ENCODE assay signal across 1 cellular context in the genomic region with DNA sequence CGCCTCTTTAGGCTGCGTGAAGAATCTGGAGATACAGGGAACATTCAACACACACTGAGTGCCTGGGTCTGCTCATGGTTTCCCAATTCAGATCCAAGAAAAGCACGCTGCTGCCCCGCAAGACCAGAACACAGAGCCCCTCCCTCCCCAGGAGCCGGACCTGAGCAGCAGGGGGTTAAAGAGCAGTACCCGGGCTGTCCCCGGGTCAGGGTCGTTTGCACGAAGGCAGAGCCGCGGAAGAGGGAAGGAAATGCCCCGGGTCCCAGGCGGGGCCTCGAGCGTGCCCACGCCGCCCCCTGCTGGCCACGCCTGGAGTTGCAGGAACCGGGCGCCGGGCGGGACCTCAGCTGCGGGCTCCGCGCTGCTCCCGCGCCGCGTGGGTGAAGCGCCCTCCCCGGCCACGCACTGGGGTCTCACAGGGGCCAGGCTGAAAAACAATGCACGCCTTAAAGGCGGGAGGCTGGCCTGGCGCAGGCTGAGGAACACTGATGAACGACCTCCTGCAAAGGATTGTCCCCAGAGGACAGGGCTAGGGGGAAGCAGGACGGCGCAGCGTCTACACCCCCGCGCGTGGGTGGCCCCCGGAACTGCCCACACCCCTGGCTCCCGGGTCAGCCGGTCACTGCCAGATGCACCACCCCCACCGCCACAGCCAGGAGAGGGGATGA.
A peak's percentile ranks its signal among the peaks of the same experiment; 100 is the strongest.
TF ChIP-seq lines count a peak whose summit lies in the region.

No MANE protein-coding gene starts in this region.

TF ChIP-seq in K562, 482 proteins besides CTCF, POLR2A, EP300 and RAD21 (continued from another document and continues in another):
- TF ChIP-seq, protein P1, sequence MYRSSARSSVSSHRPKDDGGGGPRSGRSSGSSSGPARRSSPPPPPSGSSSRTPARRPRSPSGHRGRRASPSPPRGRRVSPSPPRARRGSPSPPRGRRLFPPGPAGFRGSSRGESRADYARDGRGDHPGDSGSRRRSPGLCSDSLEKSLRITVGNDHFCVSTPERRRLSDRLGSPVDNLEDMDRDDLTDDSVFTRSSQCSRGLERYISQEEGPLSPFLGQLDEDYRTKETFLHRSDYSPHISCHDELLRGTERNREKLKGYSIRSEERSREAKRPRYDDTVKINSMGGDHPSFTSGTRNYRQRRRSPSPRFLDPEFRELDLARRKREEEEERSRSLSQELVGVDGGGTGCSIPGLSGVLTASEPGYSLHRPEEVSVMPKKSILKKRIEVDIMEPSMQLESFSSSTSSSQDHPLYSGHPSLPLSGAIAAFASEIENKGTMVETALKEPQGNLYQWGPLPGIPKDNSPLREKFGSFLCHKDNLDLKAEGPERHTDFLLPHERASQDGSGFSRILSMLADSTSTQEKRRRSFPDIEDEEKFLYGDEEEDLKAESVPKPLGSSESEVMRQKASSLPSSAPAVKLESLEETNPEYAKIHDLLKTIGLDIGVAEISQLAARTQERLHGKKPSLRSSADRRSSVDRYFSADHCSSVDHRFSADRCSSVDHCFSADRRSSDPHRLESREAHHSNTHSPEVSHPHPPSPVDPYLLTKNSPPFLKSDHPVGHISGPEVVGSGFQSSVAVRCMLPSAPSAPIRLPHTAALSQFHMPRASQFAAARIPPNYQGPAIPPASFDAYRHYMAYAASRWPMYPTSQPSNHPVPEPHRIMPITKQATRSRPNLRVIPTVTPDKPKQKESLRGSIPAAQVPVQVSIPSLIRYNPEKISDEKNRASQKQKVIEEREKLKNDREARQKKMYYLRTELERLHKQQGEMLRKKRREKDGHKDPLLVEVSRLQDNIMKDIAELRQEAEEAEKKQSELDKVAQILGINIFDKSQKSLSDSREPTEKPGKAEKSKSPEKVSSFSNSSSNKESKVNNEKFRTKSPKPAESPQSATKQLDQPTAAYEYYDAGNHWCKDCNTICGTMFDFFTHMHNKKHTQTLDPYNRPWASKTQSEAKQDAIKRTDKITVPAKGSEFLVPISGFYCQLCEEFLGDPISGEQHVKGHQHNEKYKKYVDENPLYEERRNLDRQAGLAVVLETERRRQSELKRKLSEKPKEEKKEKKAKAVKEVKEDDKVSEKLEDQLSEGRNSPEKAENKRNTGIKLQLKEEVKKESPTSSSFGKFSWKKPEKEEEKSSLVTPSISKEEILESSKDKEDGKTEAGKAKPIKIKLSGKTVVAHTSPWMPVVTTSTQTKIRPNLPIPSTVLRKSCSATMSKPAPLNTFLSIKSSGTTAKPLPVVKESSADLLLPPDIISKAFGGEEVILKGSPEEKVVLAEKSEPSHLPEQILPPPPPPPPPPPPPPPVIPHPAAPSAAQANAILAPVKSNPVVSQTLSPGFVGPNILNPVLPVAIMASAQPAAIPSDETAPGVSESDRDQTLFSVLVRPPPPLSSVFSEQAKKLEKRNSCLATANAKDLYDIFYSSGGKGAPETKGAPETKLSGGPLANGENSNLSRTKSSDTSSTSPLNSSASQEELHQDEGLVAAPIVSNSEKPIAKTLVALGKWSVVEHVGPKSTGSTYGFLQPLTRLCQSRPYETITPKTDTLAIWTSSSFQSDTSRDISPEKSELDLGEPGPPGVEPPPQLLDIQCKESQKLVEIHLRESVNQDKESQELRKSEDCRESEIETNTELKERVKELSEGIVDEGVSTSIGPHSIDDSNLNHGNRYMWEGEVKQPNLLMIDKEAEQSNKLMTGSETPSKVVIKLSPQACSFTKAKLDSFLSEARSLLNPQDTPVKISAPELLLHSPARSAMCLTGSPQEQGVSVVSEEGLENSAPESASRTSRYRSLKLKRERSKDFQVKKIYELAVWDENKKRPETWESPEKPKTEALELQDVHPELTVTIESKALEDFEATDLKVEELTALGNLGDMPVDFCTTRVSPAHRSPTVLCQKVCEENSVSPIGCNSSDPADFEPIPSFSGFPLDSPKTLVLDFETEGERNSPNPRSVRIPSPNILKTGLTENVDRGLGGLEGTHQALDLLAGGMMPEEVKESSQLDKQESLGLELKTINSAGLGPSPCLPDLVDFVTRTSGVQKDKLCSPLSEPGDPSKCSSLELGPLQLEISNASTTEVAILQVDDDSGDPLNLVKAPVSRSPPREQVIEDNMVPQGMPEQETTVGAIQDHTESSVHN (IDR thresholded peaks at IDR 0.05; ENCODE audit: borderline replicate concordance in 1 of 2, low read depth in 1 of 2) = no peak
- peak in 1 of 2 experiments; percentile 39; a peak in 1 of 4 replicates for TF ChIP-seq MAZ (CRISPR knock-in tag; conservative IDR thresholded peaks at IDR 0.05 in 1 of 2, IDR thresholded peaks at IDR 0.05 in 1 of 2)
- peak in 1 of 2 experiments; percentile 45; a peak in 1 of 4 replicates for TF ChIP-seq RCOR1 (IDR thresholded peaks at IDR 0.05; ENCODE audit: borderline replicate concordance in 1 of 2, low read depth in 2 of 2, low read length in 2 of 2)
- TF ChIP-seq, protein P2, sequence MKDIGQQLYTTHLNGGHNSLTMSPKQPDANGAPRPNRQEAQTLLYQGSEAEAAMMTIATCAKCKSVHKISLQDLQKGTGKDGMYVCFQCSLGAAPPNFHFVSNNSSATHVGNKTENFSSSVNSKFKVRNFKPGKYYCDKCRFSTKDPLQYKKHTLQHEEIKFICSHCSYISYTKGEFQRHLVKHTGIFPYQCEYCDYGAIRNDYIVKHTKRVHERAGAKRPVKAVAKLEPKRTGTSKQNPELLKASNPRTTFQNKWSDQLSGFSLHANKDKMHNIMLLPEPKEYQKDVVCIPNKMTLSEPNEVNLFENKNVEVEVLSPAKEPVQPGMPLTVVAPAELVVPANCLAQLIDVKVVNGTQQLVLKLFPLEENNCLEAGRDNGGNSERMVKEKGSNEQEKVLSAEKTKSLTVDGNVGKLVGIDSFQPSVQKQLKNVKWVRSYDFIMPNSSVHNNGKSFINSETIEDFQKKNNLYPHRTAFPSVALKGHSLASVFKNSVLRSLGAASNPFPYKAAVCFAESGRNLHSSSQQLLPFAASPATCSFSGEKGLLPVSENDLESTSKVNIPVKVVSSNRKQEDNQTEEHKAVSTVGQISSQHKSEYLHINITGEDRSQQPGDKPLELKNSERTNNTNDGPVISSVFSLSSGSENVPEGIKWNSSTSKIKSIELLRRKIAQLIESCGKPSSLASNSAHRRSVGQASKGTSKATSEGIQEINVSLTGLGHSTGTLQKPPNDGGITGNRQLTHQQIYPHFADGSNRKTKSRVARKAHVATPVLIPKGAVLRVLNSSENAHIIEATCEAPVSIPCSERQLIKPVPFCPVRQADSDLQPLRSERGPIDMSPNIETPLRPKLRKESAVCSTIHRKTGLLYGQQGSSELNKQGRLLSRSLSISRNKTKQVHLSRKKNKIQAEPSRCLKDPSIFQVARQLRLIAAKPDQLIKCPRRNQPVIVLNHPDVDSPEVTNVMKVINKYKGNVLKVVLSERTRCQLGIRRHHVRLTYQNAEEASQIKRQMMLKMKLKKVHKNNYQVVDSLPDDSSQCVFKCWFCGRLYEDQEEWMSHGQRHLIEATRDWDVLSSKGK (CRISPR knock-in tag; IDR thresholded peaks at IDR 0.05) = no peak
- no peak for TF ChIP-seq MTA2 (IDR thresholded peaks at IDR 0.05; ENCODE audit: low read depth)
- TF ChIP-seq, protein P3, sequence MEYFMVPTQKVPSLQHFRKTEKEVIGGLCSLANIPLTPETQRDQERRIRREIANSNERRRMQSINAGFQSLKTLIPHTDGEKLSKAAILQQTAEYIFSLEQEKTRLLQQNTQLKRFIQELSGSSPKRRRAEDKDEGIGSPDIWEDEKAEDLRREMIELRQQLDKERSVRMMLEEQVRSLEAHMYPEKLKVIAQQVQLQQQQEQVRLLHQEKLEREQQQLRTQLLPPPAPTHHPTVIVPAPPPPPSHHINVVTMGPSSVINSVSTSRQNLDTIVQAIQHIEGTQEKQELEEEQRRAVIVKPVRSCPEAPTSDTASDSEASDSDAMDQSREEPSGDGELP (CRISPR knock-in tag; IDR thresholded peaks at IDR 0.05; ENCODE audit: borderline replicate concordance) = peak; percentile 44; the same call in 1 of the 2 replicates
- TF ChIP-seq, protein P4, sequence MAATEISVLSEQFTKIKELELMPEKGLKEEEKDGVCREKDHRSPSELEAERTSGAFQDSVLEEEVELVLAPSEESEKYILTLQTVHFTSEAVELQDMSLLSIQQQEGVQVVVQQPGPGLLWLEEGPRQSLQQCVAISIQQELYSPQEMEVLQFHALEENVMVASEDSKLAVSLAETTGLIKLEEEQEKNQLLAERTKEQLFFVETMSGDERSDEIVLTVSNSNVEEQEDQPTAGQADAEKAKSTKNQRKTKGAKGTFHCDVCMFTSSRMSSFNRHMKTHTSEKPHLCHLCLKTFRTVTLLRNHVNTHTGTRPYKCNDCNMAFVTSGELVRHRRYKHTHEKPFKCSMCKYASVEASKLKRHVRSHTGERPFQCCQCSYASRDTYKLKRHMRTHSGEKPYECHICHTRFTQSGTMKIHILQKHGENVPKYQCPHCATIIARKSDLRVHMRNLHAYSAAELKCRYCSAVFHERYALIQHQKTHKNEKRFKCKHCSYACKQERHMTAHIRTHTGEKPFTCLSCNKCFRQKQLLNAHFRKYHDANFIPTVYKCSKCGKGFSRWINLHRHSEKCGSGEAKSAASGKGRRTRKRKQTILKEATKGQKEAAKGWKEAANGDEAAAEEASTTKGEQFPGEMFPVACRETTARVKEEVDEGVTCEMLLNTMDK (IDR thresholded peaks at IDR 0.05; ENCODE audit: borderline replicate concordance, insufficient read depth, low read depth, low read length, poor library complexity, severe bottlenecking) = peak; percentile 36
- no peak for TF ChIP-seq HIVEP1 (CRISPR knock-in tag; IDR thresholded peaks at IDR 0.05)
- peak; percentile 63; the same call in 1 of the 2 replicates for TF ChIP-seq XRCC5 (IDR thresholded peaks at IDR 0.05; ENCODE audit: low read depth, low read length)
- 0 out of 4 replicates have a peak, but pooled peaks have one; percentile 10 to 23 for TF ChIP-seq NRF1 (conservative IDR thresholded peaks at IDR 0.05 in 1 of 2, IDR thresholded peaks at IDR 0.05 in 1 of 2)
- TF ChIP-seq SMC3 (conservative IDR thresholded peaks at IDR 0.05; ENCODE audit: insufficient read depth, low read depth, low read length) = peak; percentile 75
- TF ChIP-seq, protein P5, sequence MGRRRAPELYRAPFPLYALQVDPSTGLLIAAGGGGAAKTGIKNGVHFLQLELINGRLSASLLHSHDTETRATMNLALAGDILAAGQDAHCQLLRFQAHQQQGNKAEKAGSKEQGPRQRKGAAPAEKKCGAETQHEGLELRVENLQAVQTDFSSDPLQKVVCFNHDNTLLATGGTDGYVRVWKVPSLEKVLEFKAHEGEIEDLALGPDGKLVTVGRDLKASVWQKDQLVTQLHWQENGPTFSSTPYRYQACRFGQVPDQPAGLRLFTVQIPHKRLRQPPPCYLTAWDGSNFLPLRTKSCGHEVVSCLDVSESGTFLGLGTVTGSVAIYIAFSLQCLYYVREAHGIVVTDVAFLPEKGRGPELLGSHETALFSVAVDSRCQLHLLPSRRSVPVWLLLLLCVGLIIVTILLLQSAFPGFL (CRISPR knock-in tag; IDR thresholded peaks at IDR 0.05) = no peak
- TF ChIP-seq, protein P6, sequence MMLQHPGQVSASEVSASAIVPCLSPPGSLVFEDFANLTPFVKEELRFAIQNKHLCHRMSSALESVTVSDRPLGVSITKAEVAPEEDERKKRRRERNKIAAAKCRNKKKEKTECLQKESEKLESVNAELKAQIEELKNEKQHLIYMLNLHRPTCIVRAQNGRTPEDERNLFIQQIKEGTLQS (IDR thresholded peaks at IDR 0.05) = no peak
- TF ChIP-seq, protein P6 (CRISPR knock-in tag; conservative IDR thresholded peaks at IDR 0.05) = no peak
- peak; percentile 68 for TF ChIP-seq EGR1 (conservative IDR thresholded peaks at IDR 0.05)
- TF ChIP-seq RB1 (IDR thresholded peaks at IDR 0.05; ENCODE audit: low read depth) = peak; percentile 77; the same call in 1 of the 2 replicates
- peak; percentile 29; the same call in 1 of the 2 replicates for TF ChIP-seq ZBTB7A (IDR thresholded peaks at IDR 0.05; ENCODE audit: borderline replicate concordance, control insufficient read depth, low read depth, low read length)
- TF ChIP-seq SAFB (IDR thresholded peaks at IDR 0.05; ENCODE audit: borderline replicate concordance, low read depth, low read length) = peak; percentile 77; the same call in 1 of the 2 replicates
- no peak for TF ChIP-seq YBX1 (IDR thresholded peaks at IDR 0.05)
- TF ChIP-seq, protein P7, sequence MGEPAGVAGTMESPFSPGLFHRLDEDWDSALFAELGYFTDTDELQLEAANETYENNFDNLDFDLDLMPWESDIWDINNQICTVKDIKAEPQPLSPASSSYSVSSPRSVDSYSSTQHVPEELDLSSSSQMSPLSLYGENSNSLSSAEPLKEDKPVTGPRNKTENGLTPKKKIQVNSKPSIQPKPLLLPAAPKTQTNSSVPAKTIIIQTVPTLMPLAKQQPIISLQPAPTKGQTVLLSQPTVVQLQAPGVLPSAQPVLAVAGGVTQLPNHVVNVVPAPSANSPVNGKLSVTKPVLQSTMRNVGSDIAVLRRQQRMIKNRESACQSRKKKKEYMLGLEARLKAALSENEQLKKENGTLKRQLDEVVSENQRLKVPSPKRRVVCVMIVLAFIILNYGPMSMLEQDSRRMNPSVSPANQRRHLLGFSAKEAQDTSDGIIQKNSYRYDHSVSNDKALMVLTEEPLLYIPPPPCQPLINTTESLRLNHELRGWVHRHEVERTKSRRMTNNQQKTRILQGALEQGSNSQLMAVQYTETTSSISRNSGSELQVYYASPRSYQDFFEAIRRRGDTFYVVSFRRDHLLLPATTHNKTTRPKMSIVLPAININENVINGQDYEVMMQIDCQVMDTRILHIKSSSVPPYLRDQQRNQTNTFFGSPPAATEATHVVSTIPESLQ (CRISPR knock-in tag; IDR thresholded peaks at IDR 0.05) = no peak
- TF ChIP-seq NCOA6 (IDR thresholded peaks at IDR 0.05) = no peak
- TF ChIP-seq ZBTB8A (IDR thresholded peaks at IDR 0.05; ENCODE audit: partially characterized antibody) = no peak
- TF ChIP-seq SPI1 (IDR thresholded peaks at IDR 0.05; ENCODE audit: borderline replicate concordance, low read depth, low read length) = 0 out of 2 replicates have a peak, but pooled peaks have one; percentile 8
- TF ChIP-seq, protein P8, sequence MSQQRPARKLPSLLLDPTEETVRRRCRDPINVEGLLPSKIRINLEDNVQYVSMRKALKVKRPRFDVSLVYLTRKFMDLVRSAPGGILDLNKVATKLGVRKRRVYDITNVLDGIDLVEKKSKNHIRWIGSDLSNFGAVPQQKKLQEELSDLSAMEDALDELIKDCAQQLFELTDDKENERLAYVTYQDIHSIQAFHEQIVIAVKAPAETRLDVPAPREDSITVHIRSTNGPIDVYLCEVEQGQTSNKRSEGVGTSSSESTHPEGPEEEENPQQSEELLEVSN (IDR thresholded peaks at IDR 0.05; ENCODE audit: borderline replicate concordance in 1 of 2, extremely low read depth in 1 of 2, insufficient read depth in 1 of 2, insufficient read length in 1 of 2, low read depth in 1 of 2, low read length in 1 of 2, poor library complexity in 1 of 2, severe bottlenecking in 1 of 2) = peak in 1 of 2 experiments; percentile 45
- no peak for TF ChIP-seq PRPF4 (IDR thresholded peaks at IDR 0.05; ENCODE audit: insufficient read depth, low read depth, low read length, poor library complexity, severe bottlenecking)
- TF ChIP-seq CXXC5 (CRISPR knock-in tag; IDR thresholded peaks at IDR 0.05) = peak; percentile 20; the same call in 1 of the 2 replicates
- TF ChIP-seq ZNF282 (CRISPR knock-in tag; IDR thresholded peaks at IDR 0.05) = no peak
